Comparison of ENCODE assay signal across 8 cellular contexts in the genomic region with DNA sequence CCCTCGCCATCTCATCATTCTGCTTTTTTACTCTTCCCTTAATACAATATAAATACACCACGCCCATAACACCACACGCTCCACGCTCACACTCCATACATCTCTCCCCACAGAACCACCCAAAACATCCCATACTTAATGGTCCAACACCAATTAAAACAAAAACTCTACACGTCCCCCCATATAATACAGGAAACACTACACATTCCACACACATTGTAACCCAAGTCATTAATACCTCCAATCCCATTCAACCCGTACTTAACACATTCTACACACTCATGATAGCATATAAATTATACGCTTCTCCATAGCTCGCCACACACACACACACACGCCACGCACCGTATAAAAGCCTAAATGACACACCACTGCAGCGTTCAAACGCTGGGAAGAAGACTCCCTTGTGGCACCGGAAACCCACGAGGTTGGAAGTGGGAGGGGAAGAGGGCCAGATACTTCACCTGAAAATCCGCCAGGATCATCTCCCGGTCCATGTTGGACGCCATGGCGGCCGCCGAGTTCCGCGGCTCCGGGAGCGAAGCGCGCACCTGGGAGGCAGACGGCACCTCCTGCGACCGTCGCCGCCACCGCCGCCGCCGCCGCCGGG. TPM values are rescaled to one million over a fixed set of nuclear protein-coding genes. Genes with fewer than 3 reads are reported as not detected.
A peak's percentile ranks its signal among the peaks of the same experiment; 100 is the strongest.
DNase-seq lines count a peak whose midpoint lies in the region; ATAC-seq and TF ChIP-seq lines count a peak whose summit lies in the region.

No MANE protein-coding gene starts in this region.

- H3K27me3 Mint-ChIP-seq in stimulated activated naive CD8-positive, alpha-beta T cell treated with anti-CD3 and anti-CD28 coated beads, Interleukin-15, amount 100 ng/mL, for 72 hours = no peaks in the 10 kb centered on the region

- DNase-seq in NCI-H1417 (lab: John Stamatoyannopoulos, UW) (peak; percentile 44 to 81 (median 75)), NCI-H1417 treated with DMSO at 0.1 percent for 48 hours (lab: John Stamatoyannopoulos, UW) (no peak), NCI-H69 (lab: John Stamatoyannopoulos, UW) (peak; percentile 70), astrocyte of the spinal cord (ENCODE audit: low read depth, low spot score) (peak; percentile 28), kidney epithelial cell (ENCODE audit: low read depth) (no peak), iPS-NIHi11 (ENCODE audit: low spot score) (no peak)
- DNase-seq in stimulated activated naive CD8-positive, alpha-beta T cell treated with anti-CD3 and anti-CD28 coated beads, Interleukin-15, amount 100 ng/mL, for 72 hours = no peak

- in situ Hi-C loops in astrocyte of the spinal cord (cut with HindIII; ENCODE audit: low sequenced_read_pairs) = no loop called here

- peak overlapping the region; percentile 92 for H3K4me3 ChIP-seq in astrocyte of the spinal cord (ENCODE audit: low read depth, low read length)
- H3K4me3 ChIP-seq in kidney epithelial cell (ENCODE audit: low read depth, low read length) = peak overlapping the region; percentile 96

- H3K9me3 Mint-ChIP-seq in stimulated activated naive CD8-positive, alpha-beta T cell treated with anti-CD3 and anti-CD28 coated beads, Interleukin-15, amount 100 ng/mL, for 72 hours = no peaks in the 10 kb centered on the region

- TF ChIP-seq CTCF in astrocyte of the spinal cord (IDR thresholded peaks at IDR 0.05; ENCODE audit: low read depth, low read length) = no peak
- no peak for TF ChIP-seq CTCF in kidney epithelial cell (IDR thresholded peaks at IDR 0.05; ENCODE audit: insufficient read depth, low read length, poor library complexity, severe bottlenecking)

- H3K27me3 ChIP-seq in kidney epithelial cell (ENCODE audit: control insufficient read depth, insufficient read depth, low read length) = no peaks in the 10 kb centered on the region

- ATAC-seq in GM21737 (IDR thresholded peaks at IDR 0.05; ENCODE audit: unreplicated experiment) = peak; percentile 24
- ATAC-seq in stimulated activated naive CD8-positive, alpha-beta T cell treated with anti-CD3 and anti-CD28 coated beads, Interleukin-15, amount 100 ng/mL, for 72 hours = peak; percentile 48

- peak overlapping the region; percentile 12 to 66 for H3K27ac Mint-ChIP-seq in stimulated activated naive CD8-positive, alpha-beta T cell treated with anti-CD3 and anti-CD28 coated beads, Interleukin-15, amount 100 ng/mL, for 72 hours

- H3K4me3 Mint-ChIP-seq in stimulated activated naive CD8-positive, alpha-beta T cell treated with anti-CD3 and anti-CD28 coated beads, Interleukin-15, amount 100 ng/mL, for 72 hours = peak overlapping the region; percentile 79 to 90

- H3K4me1 Mint-ChIP-seq in stimulated activated naive CD8-positive, alpha-beta T cell treated with anti-CD3 and anti-CD28 coated beads, Interleukin-15, amount 100 ng/mL, for 72 hours = peaks cover 31% of the 10 kb centered on the region

- no peaks in the 10 kb centered on the region for H3K36me3 ChIP-seq in kidney epithelial cell (ENCODE audit: control insufficient read depth, insufficient read depth, low read length)

RNA-seq across cellular contexts. Expression of a gene that starts 0.7 kb away (rescaled TPM):
- total RNA-seq in kidney epithelial cell = 57.8 and 61.3 TPM in 2 replicates

RNA-seq across cellular contexts. Expression of a gene that starts 10.6 kb away (rescaled TPM):
- total RNA-seq in kidney epithelial cell = 0.07 and 0.13 TPM in 2 replicates

Comparison
In these comparisons a context has a peak if more than half of its experiments do, and no peak if none do; other contexts are left out.
1. DNase-seq: peak in NCI-H1417 (3 of 3), NCI-H69 (single experiment) and astrocyte of the spinal cord (single experiment); none in NCI-H1417 treated with DMSO at 0.1 percent for 48 hours (single experiment), kidney epithelial cell (single experiment), stimulated activated naive CD8-positive, alpha-beta T cell treated with anti-CD3 and anti-CD28 coated beads, Interleukin-15, amount 100 ng/mL, for 72 hours (0 of 2) and iPS-NIHi11 (single experiment).